ENCODE assay signal across 8 cellular contexts in the genomic region with DNA sequence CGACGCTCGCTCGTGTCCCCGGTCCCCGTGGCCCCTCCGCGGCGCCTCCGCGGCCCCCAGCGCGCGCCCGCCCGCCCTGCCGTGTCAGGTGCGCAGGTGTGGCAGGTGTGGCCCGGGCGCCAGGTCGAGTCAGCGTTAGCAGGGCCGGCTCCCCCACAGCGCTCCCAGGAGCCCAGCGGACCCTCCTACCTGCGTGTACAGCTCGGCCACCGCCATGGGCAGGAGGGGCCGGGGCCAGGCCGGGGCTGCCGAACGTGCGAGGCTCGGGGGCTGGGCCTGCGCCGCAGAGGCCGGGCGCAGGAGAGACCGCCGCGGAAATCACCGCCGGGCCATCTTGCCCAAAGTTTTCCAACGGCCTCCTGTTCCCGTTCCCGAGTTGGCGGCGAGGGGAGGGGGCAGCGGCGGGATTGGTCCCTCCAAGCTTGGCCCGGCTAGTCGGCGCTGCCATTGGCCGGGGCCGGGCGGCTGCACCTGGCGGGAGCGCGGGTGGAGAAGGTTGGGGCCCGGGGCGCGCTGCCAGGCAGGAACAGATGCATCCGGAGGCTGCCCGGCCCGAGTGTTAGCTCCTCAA. TPM values are rescaled to one million over a fixed set of nuclear protein-coding genes. Genes with fewer than 3 reads are reported as not detected.
DNase-seq lines count a peak whose midpoint lies in the region; ATAC-seq and TF ChIP-seq lines count a peak whose summit lies in the region.

A gene with protein sequence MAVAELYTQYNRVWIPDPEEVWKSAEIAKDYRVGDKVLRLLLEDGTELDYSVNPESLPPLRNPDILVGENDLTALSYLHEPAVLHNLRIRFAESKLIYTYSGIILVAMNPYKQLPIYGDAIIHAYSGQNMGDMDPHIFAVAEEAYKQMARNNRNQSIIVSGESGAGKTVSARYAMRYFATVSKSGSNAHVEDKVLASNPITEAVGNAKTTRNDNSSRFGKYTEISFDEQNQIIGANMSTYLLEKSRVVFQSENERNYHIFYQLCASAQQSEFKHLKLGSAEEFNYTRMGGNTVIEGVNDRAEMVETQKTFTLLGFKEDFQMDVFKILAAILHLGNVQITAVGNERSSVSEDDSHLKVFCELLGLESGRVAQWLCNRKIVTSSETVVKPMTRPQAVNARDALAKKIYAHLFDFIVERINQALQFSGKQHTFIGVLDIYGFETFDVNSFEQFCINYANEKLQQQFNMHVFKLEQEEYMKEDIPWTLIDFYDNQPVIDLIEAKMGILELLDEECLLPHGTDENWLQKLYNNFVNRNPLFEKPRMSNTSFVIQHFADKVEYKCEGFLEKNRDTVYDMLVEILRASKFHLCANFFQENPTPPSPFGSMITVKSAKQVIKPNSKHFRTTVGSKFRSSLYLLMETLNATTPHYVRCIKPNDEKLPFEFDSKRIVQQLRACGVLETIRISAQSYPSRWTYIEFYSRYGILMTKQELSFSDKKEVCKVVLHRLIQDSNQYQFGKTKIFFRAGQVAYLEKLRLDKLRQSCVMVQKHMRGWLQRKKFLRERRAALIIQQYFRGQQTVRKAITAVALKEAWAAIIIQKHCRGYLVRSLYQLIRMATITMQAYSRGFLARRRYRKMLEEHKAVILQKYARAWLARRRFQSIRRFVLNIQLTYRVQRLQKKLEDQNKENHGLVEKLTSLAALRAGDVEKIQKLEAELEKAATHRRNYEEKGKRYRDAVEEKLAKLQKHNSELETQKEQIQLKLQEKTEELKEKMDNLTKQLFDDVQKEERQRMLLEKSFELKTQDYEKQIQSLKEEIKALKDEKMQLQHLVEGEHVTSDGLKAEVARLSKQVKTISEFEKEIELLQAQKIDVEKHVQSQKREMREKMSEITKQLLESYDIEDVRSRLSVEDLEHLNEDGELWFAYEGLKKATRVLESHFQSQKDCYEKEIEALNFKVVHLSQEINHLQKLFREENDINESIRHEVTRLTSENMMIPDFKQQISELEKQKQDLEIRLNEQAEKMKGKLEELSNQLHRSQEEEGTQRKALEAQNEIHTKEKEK (N-terminal part only) (minus strand): TSS at position 384 of the 571 bp plus-strand sequence. CDS start 168 bp downstream, at position 216.

- H3K27me3 Mint-ChIP-seq in T-helper 17 cell (peaks cover 38% of the 10 kb centered on the region), natural killer cell (ENCODE audit: low read depth in 2 of 2) (peaks cover 33 to 44% of the 10 kb centered on the region in 2 donors)

- H4K20me1 ChIP-seq in Loucy (ENCODE audit: insufficient read depth, low read length, poor library complexity, severe bottlenecking) = no peaks in the 10 kb centered on the region

- H3K79me2 ChIP-seq in Loucy (ENCODE audit: insufficient read depth, low read length) = no peaks in the 10 kb centered on the region

- no peaks in the 10 kb centered on the region for H3K4me1 ChIP-seq in Loucy (ENCODE audit: insufficient read depth, low read length, poor library complexity, severe bottlenecking)

- TF ChIP-seq CTCF in Loucy (conservative IDR thresholded peaks at IDR 0.05; ENCODE audit: low read length) (no peak), fibroblast of villous mesenchyme (IDR thresholded peaks at IDR 0.05; ENCODE audit: insufficient read depth, low read depth, low read length) (no peak), natural killer cell (IDR thresholded peaks at IDR 0.05) (no peak)

- no peaks in the 10 kb centered on the region for H3F3A ChIP-seq in Loucy (ENCODE audit: low read depth)

- H3K36me3 ChIP-seq in Loucy (ENCODE audit: insufficient read depth, low read length) = no peaks in the 10 kb centered on the region

- ATAC-seq in T-helper 17 cell (peak; percentile 49), natural killer cell (peak in 1 of 3 donors; percentile 32)

- H2AFZ ChIP-seq in Loucy (ENCODE audit: low read length) = peak within 1 kb of the TSS; percentile 56; the same call in 1 of the 2 replicates

- H3K4me3 Mint-ChIP-seq in T-helper 17 cell (peak within 1 kb of the TSS; percentile 72), natural killer cell (peak within 1 kb of the TSS; percentile 45)

- no peaks in the 10 kb centered on the region for H3K9me3 Mint-ChIP-seq in natural killer cell

- no peaks in the 10 kb centered on the region for H3K9me2 ChIP-seq in Loucy (replicated peaks; ENCODE audit: low read depth, low read length)

- H3K9me3 ChIP-seq in Loucy (ENCODE audit: insufficient read depth, low read depth, low read length) (no peaks in the 10 kb centered on the region), T-helper 17 cell (ENCODE audit: control insufficient read depth, low read length, poor library complexity, severe bottlenecking) (no peaks in the 10 kb centered on the region)

- H3K36me3 Mint-ChIP-seq in T-helper 17 cell (ENCODE audit: low read depth) (peaks cover 6% of the 10 kb centered on the region), natural killer cell (no peaks in the 10 kb centered on the region)

- H3K27ac Mint-ChIP-seq in T-helper 17 cell (peak within 1 kb of the TSS; percentile 14), natural killer cell (no peak within 1 kb of the TSS)

- intact Hi-C loops in natural killer cell (cut with micrococcal nuclease) = no loop called here

- peak within 1 kb of the TSS; percentile 71 for H3K4me3 ChIP-seq in Loucy (ENCODE audit: low read length, poor library complexity, severe bottlenecking)
- H3K4me3 ChIP-seq in fibroblast of villous mesenchyme (ENCODE audit: low read depth, low read length) = peak within 1 kb of the TSS; percentile 28

- H3K9ac ChIP-seq in Loucy (ENCODE audit: low read depth, low read length, poor library complexity, severe bottlenecking) = peak within 1 kb of the TSS; percentile 37

- peak within 1 kb of the TSS; percentile 59 for H3K4me2 ChIP-seq in Loucy (ENCODE audit: low read depth, low read length, poor library complexity, severe bottlenecking)

- peaks cover 9% of the 10 kb centered on the region for H3K4me1 Mint-ChIP-seq in T-helper 17 cell
- H3K4me1 Mint-ChIP-seq in natural killer cell = peaks cover 0 to 5% of the 10 kb centered on the region in 2 donors

- peak; percentile 72 for DNase-seq in DMS79 (lab: John Stamatoyannopoulos, UW)
- DNase-seq in T-helper 17 cell = no peak
- DNase-seq in fibroblast of villous mesenchyme (ENCODE audit: low read depth) = no peak
- no peak for DNase-seq in natural killer cell
- no peak for DNase-seq in GM19240 (ENCODE audit: insufficient read length, low spot score)
- no peak for DNase-seq in effector CD8-positive, alpha-beta T cell (lab: John Stamatoyannopoulos, UW)
- DNase-seq in inferior parietal cortex (ENCODE audit: extremely low spot score) = no peak

- H3K27me3 ChIP-seq in Loucy (ENCODE audit: insufficient read depth, low read length, poor library complexity, severe bottlenecking) = peaks cover 10% of the 10 kb centered on the region

RNA-seq across cellular contexts. Expression of the gene that starts here (rescaled TPM):
- total RNA-seq in T-helper 17 cell (1 to 10 TPM; 1.5 to 3.3 TPM), fibroblast of villous mesenchyme (under 0.01 TPM in 1 of 2 replicates, not detected in the other), natural killer cell (under 1 TPM; 0.45 to 0.82 (median 0.60) TPM)
